21 cellular contexts compared by ENCODE assay signal in the genomic region with DNA sequence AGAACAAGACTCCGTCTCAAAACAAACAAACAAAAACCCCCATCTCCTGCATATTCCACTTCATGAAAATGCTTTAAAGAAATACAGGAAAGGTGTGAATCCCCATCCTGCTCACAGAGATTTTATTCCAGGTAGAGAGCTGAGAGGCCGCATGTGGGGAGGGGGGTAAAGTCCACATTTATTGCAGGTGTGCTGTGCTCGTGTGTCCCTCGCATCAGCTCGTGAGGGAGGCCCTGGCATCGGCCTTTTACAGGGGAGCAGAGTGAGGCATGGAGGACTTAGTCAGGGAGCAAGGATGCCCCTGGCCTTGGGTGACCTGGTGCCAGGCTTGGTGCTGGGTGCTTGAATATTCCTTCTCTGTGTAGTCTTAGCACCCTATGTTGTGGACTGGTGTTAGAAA.
DNase-seq lines count a peak whose midpoint lies in the region; ATAC-seq, FAIRE-seq and TF ChIP-seq lines count a peak whose summit lies in the region.
"Had no signal": no experiment of that assay in that cellular context is flagged by ENCODE, and none has a peak within 500 bp of the region (broad histone marks: within the 10 kb centered on the region; RNA-seq: fewer than 3 reads in every experiment).

No MANE protein-coding gene starts in this region.

- TF ChIP-seq POLR2A in Peyer's patch (IDR thresholded peaks at IDR 0.05) (no peak), stomach (IDR thresholded peaks at IDR 0.05) (no peak)

- DNase-seq in Peyer's patch: peak in 2 of 3 donors; percentile 75 to 82
- peak; percentile 49 to 75 for DNase-seq in left colon
- DNase-seq in neuronal stem cell (ENCODE audit: low spot score): no peak
- DNase-seq in urothelium cell line (ENCODE audit: low spot score): no peak
- DNase-seq in cortex of kidney (lab: John Stamatoyannopoulos, UW): no peak
- no peak for DNase-seq in activated T-cell treated with anti-CD3 and anti-CD28 coated beads, Interleukin-2, amount 50 U/mL, for 4 hours
- no peak for DNase-seq in NCI-H1048 (lab: John Stamatoyannopoulos, UW)
- no peak for DNase-seq in stomach
- DNase-seq: C1 segment of cervical spinal cord; Calu3; CD4-positive, alpha-beta memory T cell; COR-L47; DMS53; DMS79 treated with DMSO at 0.1 percent for 48 hours; GF-D8; GOT3; HFFc6 had no signal

- no peak for TF ChIP-seq EP300 in stomach (IDR thresholded peaks at IDR 0.05)

- intact Hi-C loops in left colon (cut with DNase I, micrococcal nuclease) (no loop called here), stomach (cut with DNase I; ENCODE audit: low total_unique reads) (no loop called here)

- H2BK12ac ChIP-seq in neuronal stem cell (ENCODE audit: low read length): no peak overlapping the region

- no peaks in the 10 kb centered on the region for H3K36me3 ChIP-seq in Peyer's patch
- H3K36me3 ChIP-seq in neuronal stem cell (replicated peaks in 1 of 2; ENCODE audit: control insufficient read depth in 2 of 2, insufficient read depth in 2 of 2, low read length in 2 of 2): no peaks in the 10 kb centered on the region
- H3K36me3 ChIP-seq in stomach: no peaks in the 10 kb centered on the region
- H3K36me3 ChIP-seq: HAP-1 had no signal

- H2AK5ac ChIP-seq in neuronal stem cell (ENCODE audit: low read depth, low read length): no peak overlapping the region

- H3K4me1 ChIP-seq in Peyer's patch: peaks cover 0 to 12% (median 0%) of the 10 kb centered on the region in 4 donors
- H3K4me1 ChIP-seq in neuronal stem cell (ENCODE audit: control insufficient read depth in 2 of 2, insufficient read depth in 1 of 2, low read depth in 1 of 2, low read length in 2 of 2): peaks cover 0 to 3% of the 10 kb centered on the region in 2 donors
- H3K4me1 ChIP-seq in stomach: peaks cover 0 to 10% (median 0%) of the 10 kb centered on the region in 4 donors
- H3K4me1 ChIP-seq: HAP-1 had no signal

- H3K4me1 Mint-ChIP-seq in activated T-cell treated with anti-CD3 and anti-CD28 coated beads, Interleukin-2, amount 50 U/mL, for 4 hours (ENCODE audit: low read depth): no peaks in the 10 kb centered on the region
- H3K4me1 Mint-ChIP-seq: CD4-positive, alpha-beta memory T cell had no signal

- no peak overlapping the region for H3K4ac ChIP-seq in neuronal stem cell (ENCODE audit: low read length)

- H3K23ac ChIP-seq in neuronal stem cell (ENCODE audit: low read depth, low read length, poor library complexity): peak overlapping the region; percentile 45

- H2BK120ac ChIP-seq in neuronal stem cell (ENCODE audit: low read depth, low read length): no peak overlapping the region

- H3K4me3 Mint-ChIP-seq in activated T-cell treated with anti-CD3 and anti-CD28 coated beads, Interleukin-2, amount 50 U/mL, for 4 hours: no peak overlapping the region
- H3K4me3 Mint-ChIP-seq: CD4-positive, alpha-beta memory T cell; HFFc6 had no signal

- H2AFZ ChIP-seq in neuronal stem cell (ENCODE audit: low read length): no peak overlapping the region

- H2BK5ac ChIP-seq in neuronal stem cell (ENCODE audit: low read length): no peak overlapping the region

- H3K27ac ChIP-seq in Peyer's patch (peak overlapping the region in 1 of 4 donors; percentile 65), neuronal stem cell (replicated peaks; ENCODE audit: low read length) (no peak overlapping the region), stomach (no peak overlapping the region)

- H3K36me3 Mint-ChIP-seq in activated T-cell treated with anti-CD3 and anti-CD28 coated beads, Interleukin-2, amount 50 U/mL, for 4 hours (ENCODE audit: insufficient read depth): no peaks in the 10 kb centered on the region
- H3K36me3 Mint-ChIP-seq: CD4-positive, alpha-beta memory T cell had no signal

- no peaks in the 10 kb centered on the region for H3K9me3 Mint-ChIP-seq in activated T-cell treated with anti-CD3 and anti-CD28 coated beads, Interleukin-2, amount 50 U/mL, for 4 hours
- H3K9me3 Mint-ChIP-seq: CD4-positive, alpha-beta memory T cell; HFFc6 had no signal

- TF ChIP-seq CTCF in Peyer's patch (IDR thresholded peaks at IDR 0.05) (no peak), stomach (IDR thresholded peaks at IDR 0.05) (no peak)

- ATAC-seq in left colon: peak; percentile 93
- no peak for ATAC-seq in activated T-cell treated with anti-CD3 and anti-CD28 coated beads, Interleukin-2, amount 50 U/mL, for 4 hours

- peak; percentile 74 for FAIRE-seq in urothelium cell line (lab: Jason Lieb, UNC)
- FAIRE-seq: GM12891, GM18507, H54 had no signal

- peaks cover 19% of the 10 kb centered on the region for H3K27me3 Mint-ChIP-seq in activated T-cell treated with anti-CD3 and anti-CD28 coated beads, Interleukin-2, amount 50 U/mL, for 4 hours (ENCODE audit: low read depth)

- H3K4me3 ChIP-seq in Peyer's patch: no peak overlapping the region
- H3K4me3 ChIP-seq in neuronal stem cell (ENCODE audit: low read length in 2 of 2): no peak overlapping the region
- no peak overlapping the region for H3K4me3 ChIP-seq in stomach
- H3K4me3 ChIP-seq: HAP-1 had no signal

- H2BK15ac ChIP-seq in neuronal stem cell (ENCODE audit: low read length): no peak overlapping the region

- no peak overlapping the region for H3K9ac ChIP-seq in neuronal stem cell (ENCODE audit: low read depth, low read length, poor library complexity)

- H4K91ac ChIP-seq in neuronal stem cell (ENCODE audit: low read depth, low read length, poor library complexity): no peak overlapping the region

- H3K14ac ChIP-seq in neuronal stem cell (ENCODE audit: low read length): no peak overlapping the region

- no peak overlapping the region for H4K8ac ChIP-seq in neuronal stem cell (ENCODE audit: low read depth, low read length)

- H3K9me3 ChIP-seq in Peyer's patch (no peaks in the 10 kb centered on the region), neuronal stem cell (replicated peaks in 1 of 2; ENCODE audit: control insufficient read depth in 2 of 2, insufficient read depth in 1 of 2, low read depth in 1 of 2, low read length in 2 of 2) (no peaks in the 10 kb centered on the region), stomach (no peaks in the 10 kb centered on the region)
- H3K9me3 ChIP-seq: HAP-1 had no signal

- H3K4me2 ChIP-seq in neuronal stem cell (ENCODE audit: insufficient read depth, low read length, poor library complexity, severe bottlenecking): no peak overlapping the region

- no peaks in the 10 kb centered on the region for H3K79me1 ChIP-seq in neuronal stem cell (ENCODE audit: low read depth, low read length)

- no peaks in the 10 kb centered on the region for H3K27me3 ChIP-seq in Peyer's patch
- H3K27me3 ChIP-seq in neuronal stem cell (ENCODE audit: control insufficient read depth in 3 of 3, insufficient read depth in 3 of 3, low read depth in 1 of 3, low read length in 3 of 3): no peaks in the 10 kb centered on the region
- no peaks in the 10 kb centered on the region for H3K27me3 ChIP-seq in stomach

- WGBS in neuronal stem cell (ENCODE audit: extremely low coverage in 2 of 2, insufficient read length in 2 of 2, insufficient replicate concordance in 1 of 2), 2 donors: no CpG with 5 or more reads among the region's 6 CpGs
- 83 to 97% (median 93%) methylated on average over 6 of the region's 6 CpGs for WGBS in stomach, 5 donors

- H3K18ac ChIP-seq in neuronal stem cell (ENCODE audit: low read length): peak overlapping the region; percentile 11

Comparison
In these comparisons a context has a peak if more than half of its experiments do, and no peak if none do; other contexts are left out.
1. DNase-seq: peak in Peyer's patch (2 of 3) and left colon (2 of 2); none in neuronal stem cell (single experiment), urothelium cell line (single experiment), cortex of kidney (single experiment), activated T-cell treated with anti-CD3 and anti-CD28 coated beads, Interleukin-2, amount 50 U/mL, for 4 hours (single experiment), NCI-H1048 (single experiment) and stomach (single experiment).